In the genomic region with DNA sequence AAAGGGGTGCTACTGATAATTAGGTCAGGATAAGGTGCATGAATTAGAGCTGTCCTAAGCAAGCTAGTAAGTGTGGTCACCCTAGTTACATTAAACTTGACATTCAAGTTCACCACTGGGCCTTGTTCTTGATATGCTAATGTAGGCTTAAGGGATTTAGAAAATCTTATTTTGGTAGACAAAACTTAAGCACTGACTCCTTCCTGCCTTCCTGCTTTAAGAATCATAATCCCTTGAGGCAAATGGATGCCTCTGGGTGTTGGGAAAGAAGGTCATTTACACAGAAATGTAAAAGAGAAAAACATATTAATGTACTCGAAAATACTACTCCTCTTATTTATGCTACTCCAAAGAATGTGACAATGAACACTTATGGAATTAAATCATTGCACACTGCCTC, we compare ENCODE assay signal across 23 cellular contexts.
A peak's percentile ranks its signal among the peaks of the same experiment; 100 is the strongest.
DNase-seq lines count a peak whose midpoint lies in the region; ATAC-seq and TF ChIP-seq lines count a peak whose summit lies in the region.
"Had no signal": no experiment of that assay in that cellular context is flagged by ENCODE, and none has a peak within 500 bp of the region (broad histone marks: within the 10 kb centered on the region; RNA-seq: fewer than 3 reads in every experiment).

No MANE protein-coding gene starts in this region.

- peaks cover 13% of the 10 kb centered on the region for H3K4me1 ChIP-seq in HAP-1

- H3K9me3 ChIP-seq in HAP-1: no peaks in the 10 kb centered on the region
- H3K9me3 ChIP-seq: SJCRH30 had no signal

- H3K36me3 Mint-ChIP-seq in activated naive CD8-positive, alpha-beta T cell treated with anti-CD3 and anti-CD28 coated beads for 36 hours: no peaks in the 10 kb centered on the region

- H3K27me3 Mint-ChIP-seq in activated naive CD8-positive, alpha-beta T cell treated with anti-CD3 and anti-CD28 coated beads for 36 hours: no peaks in the 10 kb centered on the region

- no peak for TF ChIP-seq CTCF in retinal pigment epithelial cell (conservative IDR thresholded peaks at IDR 0.05; ENCODE audit: low read depth, low read length)

- H3K4me1 Mint-ChIP-seq in activated naive CD8-positive, alpha-beta T cell treated with anti-CD3 and anti-CD28 coated beads for 36 hours: no peaks in the 10 kb centered on the region

- H3K4me3 ChIP-seq in HAP-1 (no peak overlapping the region), retinal pigment epithelial cell (ENCODE audit: low read length) (no peak overlapping the region)
- H3K4me3 ChIP-seq: GM23248, PC-9, SJCRH30 had no signal

- no peaks in the 10 kb centered on the region for H3K36me3 ChIP-seq in HAP-1 (replicated peaks)
- H3K36me3 ChIP-seq: SJCRH30 had no signal

- DNase-seq in HAP-1 (ENCODE audit: low spot score in 2 of 2): peak; percentile 38 to 95
- peak; percentile 46 for DNase-seq in retinal pigment epithelial cell (ENCODE audit: low read depth)
- DNase-seq in NK-92 (lab: John Stamatoyannopoulos, UW; ENCODE audit: unreplicated experiment): no peak
- DNase-seq in AG08396 (ENCODE audit: low spot score): no peak
- DNase-seq in middle frontal gyrus (ENCODE audit: extremely low spot score, low spot score): no peak
- no peak for DNase-seq in activated naive CD8-positive, alpha-beta T cell treated with anti-CD3 and anti-CD28 coated beads for 36 hours
- DNase-seq: Calu3; DMS153; DND-41; GM23248; NCI-H1092; NCI-H1417 treated with DMSO at 0.1 percent for 48 hours; NCI-H1694 treated with DMSO at 0.1 percent for 48 hours; NCI-H2081; NCI-H2227 treated with DMSO at 0.1 percent for 48 hours; NCI-H510A; NK-92 treated with Interleukin-12 subunit alpha and Interleukin-12 subunit beta, amount 100 ng/mL, for 24 hours; PC-9; SJCRH30 had no signal

- peak; percentile 83 for ATAC-seq in esophagus mucosa
- ATAC-seq: HCT116, Right ventricle myocardium inferior, SK-N-SH treated with all-trans-retinoic acid at 6 μM for 48 hours had no signal

- no peaks in the 10 kb centered on the region; the same call in 1 of the 2 replicates for H3K27me3 ChIP-seq in HAP-1 (ENCODE audit: low read depth)
- H3K27me3 ChIP-seq: SJCRH30 had no signal

- H3K27ac Mint-ChIP-seq in activated naive CD8-positive, alpha-beta T cell treated with anti-CD3 and anti-CD28 coated beads for 36 hours: no peak overlapping the region

- no peak overlapping the region for H3K4me3 Mint-ChIP-seq in activated naive CD8-positive, alpha-beta T cell treated with anti-CD3 and anti-CD28 coated beads for 36 hours

- no peaks in the 10 kb centered on the region for H3K9me3 Mint-ChIP-seq in activated naive CD8-positive, alpha-beta T cell treated with anti-CD3 and anti-CD28 coated beads for 36 hours

- in situ Hi-C loops in HAP-1 (cut with MboI; ENCODE audit: low sequenced_read_pairs): no loop called here

Comparison
In these comparisons a context has a peak if more than half of its experiments do, and no peak if none do; other contexts are left out.
1. DNase-seq: peak in HAP-1 (2 of 2) and retinal pigment epithelial cell (single experiment); none in NK-92 (single experiment), AG08396 (single experiment), middle frontal gyrus (single experiment) and activated naive CD8-positive, alpha-beta T cell treated with anti-CD3 and anti-CD28 coated beads for 36 hours (single experiment).